Comparison of ENCODE assay signal across 13 cellular contexts in the genomic region with DNA sequence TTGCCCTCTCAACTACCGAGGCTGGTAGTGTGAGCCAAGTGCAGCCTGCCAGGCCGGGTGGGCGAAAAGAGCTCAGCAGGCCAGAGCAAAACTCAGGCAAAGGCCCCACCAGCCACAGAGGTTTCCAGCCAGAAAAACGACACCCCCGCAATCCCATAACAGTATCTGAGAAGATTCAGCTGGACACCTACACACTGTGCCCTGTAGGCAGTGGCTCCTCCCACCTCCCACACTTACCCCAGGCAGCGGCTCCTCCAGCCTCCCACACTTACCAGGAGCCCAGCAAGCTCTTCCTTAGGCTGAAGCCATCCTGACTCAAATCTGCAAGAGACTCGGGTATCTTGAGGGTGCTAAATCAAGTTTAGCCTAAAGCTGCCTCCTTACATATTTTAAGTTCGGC.
"Had no signal": no experiment of that assay in that cellular context is flagged by ENCODE, and none has a peak within 500 bp of the region (broad histone marks: within the 10 kb centered on the region; RNA-seq: fewer than 3 reads in every experiment).

No MANE protein-coding gene starts in this region.

- H3K36me3 ChIP-seq: breast epithelium had no signal

- H3K4me1 ChIP-seq: breast epithelium, foreskin keratinocyte had no signal

- H3K4me3 ChIP-seq: breast epithelium had no signal

- H3K9me3 ChIP-seq: breast epithelium had no signal

- H3K4me1 Mint-ChIP-seq: activated naive CD4-positive, alpha-beta T cell treated with anti-CD3 and anti-CD28 coated beads, Interleukin-2, amount 50 U/mL, for 24 hours; WTC11 had no signal

- ATAC-seq: foreskin keratinocyte; left lobe of liver; natural killer cell treated with Interleukin-12 subunit alpha and Interleukin-12 subunit beta and Interleukin-15 and Interleukin-18, amount 100 ng/mL, for 72 hours; WTC11 had no signal

- H3K27me3 ChIP-seq: breast epithelium, foreskin keratinocyte had no signal

- H3K27ac Mint-ChIP-seq: activated naive CD4-positive, alpha-beta T cell treated with anti-CD3 and anti-CD28 coated beads, Interleukin-2, amount 50 U/mL, for 24 hours; natural killer cell treated with Interleukin-12 subunit alpha and Interleukin-12 subunit beta and Interleukin-15 and Interleukin-18, amount 100 ng/mL, for 72 hours; T-helper 1 cell treated with Interleukin-12 subunit alpha and Interleukin-12 subunit beta and Interleukin-4 antibody, amounts not matched to agents 30 μg/mL and 1 μg/mL, for 36 hours; WTC11 had no signal

- H3K36me3 Mint-ChIP-seq: activated naive CD4-positive, alpha-beta T cell treated with anti-CD3 and anti-CD28 coated beads, Interleukin-2, amount 50 U/mL, for 24 hours; natural killer cell treated with Interleukin-12 subunit alpha and Interleukin-12 subunit beta and Interleukin-15 and Interleukin-18, amount 100 ng/mL, for 72 hours; WTC11 had no signal

- H3K9me3 Mint-ChIP-seq: activated naive CD4-positive, alpha-beta T cell treated with anti-CD3 and anti-CD28 coated beads, Interleukin-2, amount 50 U/mL, for 24 hours; T-helper 1 cell treated with Interleukin-12 subunit alpha and Interleukin-12 subunit beta and Interleukin-4 antibody, amounts not matched to agents 30 μg/mL and 1 μg/mL, for 36 hours had no signal

- DNase-seq: activated CD4-positive, alpha-beta T cell treated with anti-CD3 and anti-CD28 coated beads, Interleukin-2, amount 50 U/mL, for 1 hour; amygdala; foreskin keratinocyte; mammary epithelial cell; stimulated activated CD4-positive, alpha-beta T cell treated with anti-CD3 and anti-CD28 coated beads, Interleukin-4, amount 100 ng/mL, for 1 hour; stimulated activated CD8-positive, alpha-beta memory T cell treated with anti-CD3 and anti-CD28 coated beads, Interleukin-4, amount 100 ng/mL, for 48 hours; stimulated activated naive CD8-positive, alpha-beta T cell treated with anti-CD3 and anti-CD28 coated beads, Interleukin-15, Interleukin-2, amounts not matched to agents 100 U/mL and 50 U/mL, for 24 hours had no signal

- H3K27ac ChIP-seq: foreskin keratinocyte had no signal

- H3K4me3 Mint-ChIP-seq: activated naive CD4-positive, alpha-beta T cell treated with anti-CD3 and anti-CD28 coated beads, Interleukin-2, amount 50 U/mL, for 24 hours; natural killer cell treated with Interleukin-12 subunit alpha and Interleukin-12 subunit beta and Interleukin-15 and Interleukin-18, amount 100 ng/mL, for 72 hours; T-helper 1 cell treated with Interleukin-12 subunit alpha and Interleukin-12 subunit beta and Interleukin-4 antibody, amounts not matched to agents 30 μg/mL and 1 μg/mL, for 36 hours; WTC11 had no signal
